ENCODE assay signal across 15 cellular contexts in the genomic region with DNA sequence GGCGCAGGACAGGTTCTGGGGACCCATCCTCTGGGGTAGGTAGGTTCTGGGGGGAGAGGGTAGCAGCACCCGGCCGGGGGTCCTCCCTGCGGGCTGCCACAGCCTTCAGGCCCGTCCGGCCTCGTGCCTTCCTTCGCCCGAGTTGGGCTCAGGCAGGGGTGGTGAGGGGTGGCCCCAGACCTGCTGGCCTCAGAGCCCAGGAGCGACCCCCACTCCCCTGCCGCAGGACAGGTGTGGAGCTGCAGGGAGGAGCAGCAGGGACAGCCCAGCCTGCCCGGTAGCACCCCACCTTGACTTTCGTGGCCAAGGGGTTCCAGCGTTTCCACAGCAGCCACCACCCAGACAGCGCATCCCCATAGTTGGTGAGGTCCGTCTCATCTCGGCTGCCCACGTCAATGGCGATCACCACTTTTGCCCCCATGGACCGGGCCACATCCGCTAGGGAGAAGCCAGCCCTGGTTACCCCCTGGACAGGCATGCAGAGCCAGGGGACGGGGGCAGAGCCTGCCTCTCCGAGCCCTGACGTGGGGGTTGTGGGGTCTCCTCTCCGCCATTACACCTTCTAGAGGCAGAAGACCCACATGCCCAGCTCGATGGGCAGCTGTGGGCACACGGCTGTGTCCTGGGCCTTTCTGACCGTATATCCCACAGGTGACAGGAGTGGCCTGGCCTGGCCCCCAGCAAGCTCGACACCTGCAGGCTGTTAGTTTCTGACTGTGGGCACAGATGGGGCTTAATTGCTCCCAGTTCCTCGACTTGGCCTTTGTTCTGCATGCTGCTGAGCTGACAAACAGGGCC. TPM values are rescaled to one million over a fixed set of nuclear protein-coding genes. Genes with fewer than 3 reads are reported as not detected.
DNase-seq lines count a peak whose midpoint lies in the region; ATAC-seq and TF ChIP-seq lines count a peak whose summit lies in the region.
"Had no signal": no experiment of that assay in that cellular context is flagged by ENCODE, and none has a peak within 500 bp of the region (broad histone marks: within the 10 kb centered on the region; RNA-seq: fewer than 3 reads in every experiment).

No MANE protein-coding gene starts in this region.

- H3K36me3 Mint-ChIP-seq in activated CD4-positive, alpha-beta T cell treated with anti-CD3 and anti-CD28 coated beads for 36 hours (ENCODE audit: low read depth): no peaks in the 10 kb centered on the region
- H3K36me3 Mint-ChIP-seq in activated T-helper 17 cell treated with anti-CD3 and anti-CD28 coated beads, Interleukin-2, amount 50 U/mL, for 72 hours (ENCODE audit: low read depth): no peaks in the 10 kb centered on the region
- no peaks in the 10 kb centered on the region for H3K36me3 Mint-ChIP-seq in neural crest cell (ENCODE audit: low read depth)

- no peaks in the 10 kb centered on the region for H3K27me3 ChIP-seq in prostate gland (replicated peaks; ENCODE audit: insufficient read depth)

- peak; percentile 14 for DNase-seq in activated CD4-positive, alpha-beta T cell treated with anti-CD3 and anti-CD28 coated beads for 36 hours
- no peak for DNase-seq in activated CD4-positive, alpha-beta T cell treated with anti-CD3 and anti-CD28 coated beads for 48 hours
- DNase-seq in GM12865 (ENCODE audit: low read depth) (no peak), neural crest cell (ENCODE audit: low read depth, low spot score) (no peak), NOMO-1 treated with dmso at 0.1 percent for 144 hours (lab: John Stamatoyannopoulos, UW; ENCODE audit: unreplicated experiment) (no peak), prostate gland (ENCODE audit: low spot score) (no peak), hepatic stellate cell (ENCODE audit: low spot score) (no peak)
- DNase-seq: foreskin melanocyte; HCEC 1CT; kidney glomerular epithelial cell; NCI-H1105 treated with DMSO at 0.1 percent for 48 hours; NK-92 treated with Interleukin-12 subunit alpha and Interleukin-12 subunit beta, amount 100 ng/mL, for 24 hours had no signal

- no peaks in the 10 kb centered on the region for H3K36me3 ChIP-seq in prostate gland

- POLR2A ChIA-PET in activated CD4-positive, alpha-beta T cell treated with anti-CD3 and anti-CD28 coated beads for 36 hours (lab: Charles Lee): interaction anchor here (0.6 to 1.3 kb wide), 2 partner anchors 10 to 580 kb away, joined by 3 to 5 read pairs; no protein-coding TSS in a partner anchor

- CTCF ChIA-PET in activated CD4-positive, alpha-beta T cell treated with anti-CD3 and anti-CD28 coated beads for 36 hours (lab: Charles Lee): interaction anchor here (0.6 kb wide), 2 partner anchors 17 to 158 kb away, joined by 3 read pairs; no protein-coding TSS in a partner anchor

- no peak for TF ChIP-seq POLR2A in prostate gland (IDR thresholded peaks at IDR 0.05)

- TF ChIP-seq CTCF in GM12865 (IDR thresholded peaks at IDR 0.05; ENCODE audit: insufficient read depth, low read depth, low read length, missing control alignments): no peak
- TF ChIP-seq CTCF in neural crest cell (conservative IDR thresholded peaks at IDR 0.05): no peak
- TF ChIP-seq CTCF in prostate gland (IDR thresholded peaks at IDR 0.05): no peak

- H3K4me1 ChIP-seq in prostate gland (replicated peaks): peaks cover 9% of the 10 kb centered on the region

- no peaks in the 10 kb centered on the region for H3K27me3 Mint-ChIP-seq in activated CD4-positive, alpha-beta T cell treated with anti-CD3 and anti-CD28 coated beads for 36 hours
- H3K27me3 Mint-ChIP-seq in activated T-helper 17 cell treated with anti-CD3 and anti-CD28 coated beads, Interleukin-2, amount 50 U/mL, for 72 hours: no peaks in the 10 kb centered on the region
- peaks cover 3% of the 10 kb centered on the region for H3K27me3 Mint-ChIP-seq in neural crest cell (ENCODE audit: low read depth)

- no peaks in the 10 kb centered on the region for H3K9me3 Mint-ChIP-seq in activated CD4-positive, alpha-beta T cell treated with anti-CD3 and anti-CD28 coated beads for 36 hours (ENCODE audit: low read depth)
- no peaks in the 10 kb centered on the region for H3K9me3 Mint-ChIP-seq in activated T-helper 17 cell treated with anti-CD3 and anti-CD28 coated beads, Interleukin-2, amount 50 U/mL, for 72 hours
- H3K9me3 Mint-ChIP-seq in neural crest cell: no peaks in the 10 kb centered on the region
- H3K9me3 Mint-ChIP-seq: nephron progenitor cell had no signal

- H3K9me3 ChIP-seq in prostate gland: no peaks in the 10 kb centered on the region

- H3K4me3 Mint-ChIP-seq in activated CD4-positive, alpha-beta T cell treated with anti-CD3 and anti-CD28 coated beads for 36 hours: peak overlapping the region; percentile 77
- H3K4me3 Mint-ChIP-seq in activated T-helper 17 cell treated with anti-CD3 and anti-CD28 coated beads, Interleukin-2, amount 50 U/mL, for 72 hours: peak overlapping the region; percentile 60
- peak overlapping the region; percentile 59 for H3K4me3 Mint-ChIP-seq in neural crest cell
- H3K4me3 Mint-ChIP-seq: nephron progenitor cell had no signal

- peak overlapping the region; percentile 47 for H3K27ac Mint-ChIP-seq in activated CD4-positive, alpha-beta T cell treated with anti-CD3 and anti-CD28 coated beads for 36 hours
- peak overlapping the region; percentile 82 for H3K27ac Mint-ChIP-seq in activated T-helper 17 cell treated with anti-CD3 and anti-CD28 coated beads, Interleukin-2, amount 50 U/mL, for 72 hours
- H3K27ac Mint-ChIP-seq in neural crest cell (ENCODE audit: unreplicated experiment): no peak overlapping the region
- H3K27ac Mint-ChIP-seq: nephron progenitor cell had no signal

- H3K27ac ChIP-seq in prostate gland: no peak overlapping the region

- intact Hi-C loops in activated CD4-positive, alpha-beta T cell treated with anti-CD3 and anti-CD28 coated beads for 36 hours (cut with DNase I, micrococcal nuclease): loop anchor here in 1 of 2 experiments (5.0 kb wide), 1 partner anchor 915 kb away; the partner anchor contains the start of gene NOTCH1
- intact Hi-C loops in prostate gland (cut with DNase I): no loop called here

- WGBS in prostate gland: 91% methylated on average over 19 of the region's 30 CpGs

- H3K4me3 ChIP-seq in GM12865 (ENCODE audit: low read depth, low read length) (peak overlapping the region; percentile 15), prostate gland (no peak overlapping the region)

- ATAC-seq in activated CD4-positive, alpha-beta T cell treated with anti-CD3 and anti-CD28 coated beads for 36 hours: no peak
- no peak for ATAC-seq in activated T-helper 17 cell treated with anti-CD3 and anti-CD28 coated beads, Interleukin-2, amount 50 U/mL, for 72 hours (replicated peaks)

- H3K4me1 Mint-ChIP-seq in activated CD4-positive, alpha-beta T cell treated with anti-CD3 and anti-CD28 coated beads for 36 hours: peaks cover 16% of the 10 kb centered on the region
- no peaks in the 10 kb centered on the region for H3K4me1 Mint-ChIP-seq in activated T-helper 17 cell treated with anti-CD3 and anti-CD28 coated beads, Interleukin-2, amount 50 U/mL, for 72 hours
- H3K4me1 Mint-ChIP-seq in neural crest cell: no peaks in the 10 kb centered on the region

RNA-seq across cellular contexts. Expression of gene NSMF, which starts 3.5 kb away (rescaled TPM):
- 10 to 100 TPM; 63.6 to 65.0 TPM for total RNA-seq in activated CD4-positive, alpha-beta T cell treated with anti-CD3 and anti-CD28 coated beads for 36 hours
- total RNA-seq in activated T-helper 17 cell treated with anti-CD3 and anti-CD28 coated beads, Interleukin-2, amount 50 U/mL, for 72 hours: 10 to 100 TPM; 26.6 to 35.5 TPM
- 64.4 and 65.3 TPM in 2 replicates for total RNA-seq in neural crest cell
- total RNA-seq in prostate gland: 100 to 1,000 TPM in 1 of 2 donors, 10 to 100 TPM in 1; 42.4 to 128 TPM

RNA-seq across cellular contexts. Expression of gene ENTPD8, which starts 21.4 kb away (rescaled TPM):
- total RNA-seq in activated CD4-positive, alpha-beta T cell treated with anti-CD3 and anti-CD28 coated beads for 36 hours: not detected
- total RNA-seq in activated T-helper 17 cell treated with anti-CD3 and anti-CD28 coated beads, Interleukin-2, amount 50 U/mL, for 72 hours: not detected
- total RNA-seq in neural crest cell: 0.12 and 0.14 TPM in 2 replicates
- 1 to 10 TPM; 1.8 TPM for total RNA-seq in prostate gland
- total RNA-seq: ureter had no signal

RNA-seq across cellular contexts. Expression of gene NOXA1, which starts 39.4 kb away (rescaled TPM):
- total RNA-seq in activated CD4-positive, alpha-beta T cell treated with anti-CD3 and anti-CD28 coated beads for 36 hours: 1 to 10 TPM in 1 of 2 experiments, under 1 TPM in 1; 0.97 to 1.7 TPM
- under 1 TPM; 0.39 to 0.58 TPM for total RNA-seq in activated T-helper 17 cell treated with anti-CD3 and anti-CD28 coated beads, Interleukin-2, amount 50 U/mL, for 72 hours
- total RNA-seq in neural crest cell (0.89 and 0.98 TPM in 2 replicates), prostate gland (10 to 100 TPM in 1 of 2 donors, 1 to 10 TPM in 1; 7.5 to 17.1 TPM)

RNA-seq across cellular contexts. Expression of gene EXD3, which starts 39.6 kb away (rescaled TPM):
- 1 to 10 TPM; 6.7 to 7.1 TPM for total RNA-seq in activated CD4-positive, alpha-beta T cell treated with anti-CD3 and anti-CD28 coated beads for 36 hours
- total RNA-seq in activated T-helper 17 cell treated with anti-CD3 and anti-CD28 coated beads, Interleukin-2, amount 50 U/mL, for 72 hours: 1 to 10 TPM; 8.8 to 10.0 TPM
- 15.1 and 17.6 TPM in 2 replicates for total RNA-seq in neural crest cell
- total RNA-seq in prostate gland: 10 to 100 TPM; 32.6 to 44.8 TPM
